23 cellular contexts compared by ENCODE assay signal in the genomic region with DNA sequence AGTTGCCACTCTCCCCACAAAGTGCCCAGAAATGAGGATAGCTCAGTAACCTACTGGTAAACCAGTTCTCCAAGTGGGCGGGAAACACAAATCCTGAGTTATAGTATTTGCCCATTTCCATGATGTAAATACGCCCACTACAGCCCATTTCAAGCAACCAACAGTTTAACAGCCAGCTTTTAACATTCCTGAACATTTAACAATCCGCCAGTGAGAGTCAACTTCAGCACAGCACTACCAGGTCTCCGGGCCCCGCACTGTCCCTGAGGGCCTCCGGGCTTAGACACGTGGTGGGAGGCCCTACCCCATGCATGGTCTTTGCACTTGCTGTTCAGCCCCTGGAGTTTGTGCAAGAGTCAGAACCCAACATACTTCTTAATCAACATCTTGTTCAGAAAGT.
A peak's percentile ranks its signal among the peaks of the same experiment; 100 is the strongest.
DNase-seq lines count a peak whose midpoint lies in the region; ATAC-seq and TF ChIP-seq lines count a peak whose summit lies in the region.
"Had no signal": no experiment of that assay in that cellular context is flagged by ENCODE, and none has a peak within 500 bp of the region (broad histone marks: within the 10 kb centered on the region; RNA-seq: fewer than 3 reads in every experiment).

No MANE protein-coding gene starts in this region.

- POLR2A ChIA-PET in HCT116 (lab: Charles Lee), result no interaction called here

- RAD21 ChIA-PET in HCT116 (lab: Charles Lee; ENCODE audit: low non-redundant PET in 1 of 2, low total read pairs in 2 of 2, uncharacterized antibody in 2 of 2, unreplicated experiment in 2 of 2), result no interaction called here

- H3K4me2 ChIP-seq in HCT116 (ENCODE audit: low read length), result no peak overlapping the region
- H3K4me2 ChIP-seq in hepatocyte, result peak overlapping the region; percentile 34

- no peak for DNase-seq in HCT116 (ENCODE audit: low read depth, low spot score)
- peak; percentile 12 for DNase-seq in fibroblast of the aortic adventitia (ENCODE audit: low read depth)
- DNase-seq in hepatocyte (ENCODE audit: low spot score), result no peak
- no peak for DNase-seq in sciatic nerve (ENCODE audit: low spot score)
- DNase-seq in type B pancreatic cell (ENCODE audit: extremely low spot score, unreplicated experiment), result no peak
- DNase-seq in NAMALWA (ENCODE audit: low spot score), result no peak
- DNase-seq in GM13977 (ENCODE audit: low spot score), result no peak
- DNase-seq: activated CD8-positive, alpha-beta T cell treated with anti-CD3 and anti-CD28 coated beads, Interleukin-2, amount 10 ng/mL, durations not matched to agents 7 days and 5 days; activated T-cell treated with anti-CD3 and anti-CD28 coated beads, Interleukin-2, amount 50 U/mL, for 1 hour; BE2C; cortex of kidney; glutamatergic neuron; Kasumi-1; left colon; NCI-H524; NK-92 treated with Interleukin-12 subunit alpha and Interleukin-12 subunit beta, amount 100 ng/mL, for 24 hours; T-helper 1 cell had no signal

- TF ChIP-seq CTCF in HCT116 (IDR thresholded peaks at IDR 0.05 in 2 of 3, conservative IDR thresholded peaks at IDR 0.05 in 1 of 3; ENCODE audit: borderline replicate concordance in 1 of 3, insufficient read depth in 1 of 3, low read depth in 2 of 3, low read length in 2 of 3) (no peak), fibroblast of the aortic adventitia (IDR thresholded peaks at IDR 0.05; ENCODE audit: insufficient read depth, low read length) (no peak), hepatocyte (IDR thresholded peaks at IDR 0.05; ENCODE audit: poor library complexity) (no peak), type B pancreatic cell (conservative IDR thresholded peaks at IDR 0.05) (no peak), GM13977 (IDR thresholded peaks at IDR 0.05; ENCODE audit: extremely low read depth, insufficient read depth, missing control alignments) (no peak)

- in situ Hi-C loops in GM13977 (cut with MboI; ENCODE audit: low pct_unique_long_range_greater_than_20kb, low sequenced_read_pairs, unreplicated experiment), result no loop called here

- no peak overlapping the region for H3K9ac ChIP-seq in HCT116 (ENCODE audit: low read length)

- no peaks in the 10 kb centered on the region for H4K20me1 ChIP-seq in HCT116 (ENCODE audit: insufficient read depth)
- no peaks in the 10 kb centered on the region for H4K20me1 ChIP-seq in hepatocyte (ENCODE audit: insufficient read depth, poor library complexity, severe bottlenecking)

- H2AFZ ChIP-seq in HCT116 (ENCODE audit: low read depth, low read length, poor library complexity, severe bottlenecking), result no peak overlapping the region
- H2AFZ ChIP-seq in hepatocyte, result no peak overlapping the region

- H3K9me3 Mint-ChIP-seq in type B pancreatic cell, result no peaks in the 10 kb centered on the region
- H3K9me3 Mint-ChIP-seq: natural killer cell treated with Interleukin-12 subunit alpha and Interleukin-12 subunit beta and Interleukin-15 and Interleukin-18, amount 100 ng/mL, for 72 hours; stimulated activated effector memory CD8-positive, alpha-beta T cell treated with anti-CD3 and anti-CD28 coated beads, Interleukin-12 subunit alpha, Interleukin-12 subunit beta, amount 100 ng/mL, for 72 hours had no signal

- H3K9me3 ChIP-seq in HCT116 (ENCODE audit: control insufficient read depth in 1 of 2, insufficient read depth in 1 of 2, low read depth in 1 of 2, low read length in 2 of 2), result no peaks in the 10 kb centered on the region
- H3K9me3 ChIP-seq in hepatocyte (ENCODE audit: low read depth), result no peaks in the 10 kb centered on the region
- H3K9me3 ChIP-seq: A549, BE2C, uterus had no signal

- H3K36me3 ChIP-seq in HCT116 (ENCODE audit: control insufficient read depth in 1 of 2, insufficient read depth in 2 of 2, low read length in 2 of 2) (no peaks in the 10 kb centered on the region), hepatocyte (replicated peaks; ENCODE audit: insufficient read depth, low read depth) (no peaks in the 10 kb centered on the region)
- H3K36me3 ChIP-seq: BE2C, uterus had no signal

- 72% methylated on average over 7 of the region's 7 CpGs for WGBS in hepatocyte (ENCODE audit: low lambda C conversion rate, missing lambda C conversion rate)

- H3K4me3 ChIP-seq in HCT116 (replicated peaks in 1 of 2; ENCODE audit: low read depth in 1 of 2, low read length in 2 of 2) (no peak overlapping the region), fibroblast of the aortic adventitia (ENCODE audit: low read depth, low read length) (no peak overlapping the region), hepatocyte (no peak overlapping the region)
- H3K4me3 ChIP-seq: A549, uterus had no signal

- H3K27me3 ChIP-seq in HCT116 (ENCODE audit: insufficient read depth, low read length) (peaks cover 7% of the 10 kb centered on the region; the same call in 1 of the 2 replicates), hepatocyte (no peaks in the 10 kb centered on the region)
- H3K27me3 ChIP-seq: uterus had no signal

- TF ChIP-seq POLR2A in HCT116 (IDR thresholded peaks at IDR 0.05; ENCODE audit: borderline replicate concordance, extremely low read depth, insufficient read depth, insufficient read length), result no peak

- no peak overlapping the region for H3K27ac ChIP-seq in HCT116 (ENCODE audit: low read depth, low read length)
- peak overlapping the region; percentile 33 for H3K27ac ChIP-seq in hepatocyte
- H3K27ac ChIP-seq: A549 had no signal

- H3K4me3 Mint-ChIP-seq in type B pancreatic cell, result no peak overlapping the region
- H3K4me3 Mint-ChIP-seq: activated CD8-positive, alpha-beta T cell treated with anti-CD3 and anti-CD28 coated beads, Interleukin-2, amount 10 ng/mL, durations not matched to agents 7 days and 5 days; natural killer cell treated with Interleukin-12 subunit alpha and Interleukin-12 subunit beta and Interleukin-15 and Interleukin-18, amount 100 ng/mL, for 72 hours; stimulated activated effector memory CD8-positive, alpha-beta T cell treated with anti-CD3 and anti-CD28 coated beads, Interleukin-12 subunit alpha, Interleukin-12 subunit beta, amount 100 ng/mL, for 72 hours had no signal

- ATAC-seq in HCT116 (no peak), sciatic nerve (peak; percentile 43), GM18511 (IDR thresholded peaks at IDR 0.05; ENCODE audit: unreplicated experiment) (no peak)
- ATAC-seq: activated CD8-positive, alpha-beta T cell treated with anti-CD3 and anti-CD28 coated beads, Interleukin-2, amount 10 ng/mL, durations not matched to agents 7 days and 5 days; left colon; natural killer cell treated with Interleukin-12 subunit alpha and Interleukin-12 subunit beta and Interleukin-15 and Interleukin-18, amount 100 ng/mL, for 72 hours; Panc1; stimulated activated effector memory CD8-positive, alpha-beta T cell treated with anti-CD3 and anti-CD28 coated beads, Interleukin-12 subunit alpha, Interleukin-12 subunit beta, amount 100 ng/mL, for 72 hours had no signal

- no peaks in the 10 kb centered on the region for H3K9me2 ChIP-seq in HCT116 (ENCODE audit: insufficient read depth)
- no peaks in the 10 kb centered on the region for H3K9me2 ChIP-seq in hepatocyte (replicated peaks; ENCODE audit: insufficient read depth)

- CTCF ChIA-PET in HCT116 (lab: Charles Lee), result no interaction called here

- H3K27me3 Mint-ChIP-seq in type B pancreatic cell, result peaks cover 19% of the 10 kb centered on the region

- peaks cover 4% of the 10 kb centered on the region for H3K4me1 Mint-ChIP-seq in type B pancreatic cell (ENCODE audit: unreplicated experiment)
- H3K4me1 Mint-ChIP-seq: stimulated activated effector memory CD8-positive, alpha-beta T cell treated with anti-CD3 and anti-CD28 coated beads, Interleukin-12 subunit alpha, Interleukin-12 subunit beta, amount 100 ng/mL, for 72 hours had no signal

- no peaks in the 10 kb centered on the region for H3K36me3 Mint-ChIP-seq in type B pancreatic cell
- H3K36me3 Mint-ChIP-seq: natural killer cell treated with Interleukin-12 subunit alpha and Interleukin-12 subunit beta and Interleukin-15 and Interleukin-18, amount 100 ng/mL, for 72 hours; stimulated activated effector memory CD8-positive, alpha-beta T cell treated with anti-CD3 and anti-CD28 coated beads, Interleukin-12 subunit alpha, Interleukin-12 subunit beta, amount 100 ng/mL, for 72 hours had no signal

- peak; percentile 15; the same call in 1 of the 2 replicates for TF ChIP-seq RAD21 in HCT116 (IDR thresholded peaks at IDR 0.05; ENCODE audit: low read depth)

- H3K79me2 ChIP-seq in HCT116 (ENCODE audit: insufficient read depth, low read length), result no peaks in the 10 kb centered on the region
- no peaks in the 10 kb centered on the region for H3K79me2 ChIP-seq in hepatocyte

- BruUV-seq in HCT116 (replicated peaks; lab: Mats Ljungman, UMichigan), result no TSS peak

- intact Hi-C loops in HCT116 (cut with micrococcal nuclease) (no loop called here), sciatic nerve (cut with DNase I) (no loop called here)

- H3K4me1 ChIP-seq in HCT116 (ENCODE audit: control insufficient read depth in 1 of 2, insufficient read depth in 2 of 2, low read length in 2 of 2) (no peaks in the 10 kb centered on the region), hepatocyte (ENCODE audit: insufficient read depth) (peaks cover 20% of the 10 kb centered on the region)
- H3K4me1 ChIP-seq: A549, BE2C, uterus had no signal

- H3K27ac Mint-ChIP-seq in type B pancreatic cell, result no peak overlapping the region
- H3K27ac Mint-ChIP-seq: activated CD8-positive, alpha-beta T cell treated with anti-CD3 and anti-CD28 coated beads, Interleukin-2, amount 10 ng/mL, durations not matched to agents 7 days and 5 days; natural killer cell treated with Interleukin-12 subunit alpha and Interleukin-12 subunit beta and Interleukin-15 and Interleukin-18, amount 100 ng/mL, for 72 hours; stimulated activated effector memory CD8-positive, alpha-beta T cell treated with anti-CD3 and anti-CD28 coated beads, Interleukin-12 subunit alpha, Interleukin-12 subunit beta, amount 100 ng/mL, for 72 hours had no signal

TF ChIP-seq in HCT116, 20 proteins besides CTCF, POLR2A, EP300 and RAD21 (continues in another document):
- TF ChIP-seq EZH2 (IDR thresholded peaks at IDR 0.05), result no peak
- TF ChIP-seq EGR1 (IDR thresholded peaks at IDR 0.05; ENCODE audit: low read depth), result no peak
- no peak for TF ChIP-seq JUND (IDR thresholded peaks at IDR 0.05)
- no peak for TF ChIP-seq SRF (IDR thresholded peaks at IDR 0.05; ENCODE audit: low read depth)
- TF ChIP-seq ZFX (IDR thresholded peaks at IDR 0.05), result no peak
